ENCODE assay signal across 8 cellular contexts in genomic region chr11:59142530-59143507, GRCh38. TPM values are rescaled to one million over a fixed set of nuclear protein-coding genes. Genes with fewer than 3 reads are reported as not detected.
DNase-seq lines count a peak whose midpoint lies in the region; ATAC-seq lines count a peak whose summit lies in the region.

Gene FAM111A, plus strand, starts transcription at chr11:59142856. Its CDS starts 6,017 bp downstream, at chr11:59148873.

- peak within 1 kb of the TSS; percentile 82 to 92 (median 86) for H3K9ac ChIP-seq in BLaER1 treated with 17β-estradiol and CSF1 and Interleukin-3, amounts not matched to agents 10 nM and 100 nM

- H3K27me3 ChIP-seq in BLaER1 treated with 17β-estradiol and CSF1 and Interleukin-3, amounts not matched to agents 10 nM and 100 nM, result no peaks in the 10 kb centered on the region

- peak within 1 kb of the TSS; percentile 81 to 98 (median 90) for H3K27ac ChIP-seq in BLaER1 treated with 17β-estradiol and CSF1 and Interleukin-3, amounts not matched to agents 10 nM and 100 nM

- DNase-seq in GM19238 (ENCODE audit: insufficient read length, low spot score), result peak; percentile 70
- DNase-seq in NCI-H774 (lab: John Stamatoyannopoulos, UW), result peak; percentile 88
- DNase-seq in activated CD8-positive, alpha-beta memory T cell treated with anti-CD3 and anti-CD28 coated beads for 24 hours, result peak; percentile 90
- DNase-seq in effector memory CD8-positive, alpha-beta T cell, result peak; percentile 79 to 84 (median 80)
- DNase-seq in lung microvascular endothelial cell (ENCODE audit: low read depth in 2 of 2), result peak; percentile 93
- peak; percentile 57 to 71 (median 70) for DNase-seq in stimulated activated CD4-positive, alpha-beta T cell treated with anti-CD3 and anti-CD28 coated beads, TNF-alpha, amount 100 ng/mL, for 4 hours (ENCODE audit: low read depth in 3 of 3)

- H3K27me3 Mint-ChIP-seq in effector memory CD8-positive, alpha-beta T cell, result no peaks in the 10 kb centered on the region

- peaks cover 0 to 29% (median 4%) of the 10 kb centered on the region in 11 experiments; a peak in 11 of 22 replicates for H3K36me3 ChIP-seq in BLaER1 treated with 17β-estradiol and CSF1 and Interleukin-3, amounts not matched to agents 10 nM and 100 nM

- H3K4me3 Mint-ChIP-seq in effector memory CD8-positive, alpha-beta T cell, result peak within 1 kb of the TSS; percentile 95 to 96

- H3K36me3 Mint-ChIP-seq in effector memory CD8-positive, alpha-beta T cell (ENCODE audit: insufficient read depth), result peaks cover 41% of the 10 kb centered on the region

- H3K9me3 ChIP-seq in BLaER1 treated with 17β-estradiol and CSF1 and Interleukin-3, amounts not matched to agents 10 nM and 100 nM (replicated peaks in 1 of 11), result no peaks in the 10 kb centered on the region

- peak; percentile 80 for ATAC-seq in HG03442 (IDR thresholded peaks at IDR 0.05; ENCODE audit: unreplicated experiment)
- ATAC-seq in effector memory CD8-positive, alpha-beta T cell (replicated peaks), result peak; percentile 87

- peak within 1 kb of the TSS; percentile 80 to 96 (median 91) for H3K4me2 ChIP-seq in BLaER1 treated with 17β-estradiol and CSF1 and Interleukin-3, amounts not matched to agents 10 nM and 100 nM

- no peaks in the 10 kb centered on the region for H3K9me3 Mint-ChIP-seq in effector memory CD8-positive, alpha-beta T cell

- H3K4me1 Mint-ChIP-seq in effector memory CD8-positive, alpha-beta T cell (ENCODE audit: low read depth in 2 of 2), result peaks cover 39 to 57% of the 10 kb centered on the region in 2 donors

- peak within 1 kb of the TSS; percentile 69 to 83 (median 77) for H3K4me3 ChIP-seq in BLaER1 treated with 17β-estradiol and CSF1 and Interleukin-3, amounts not matched to agents 10 nM and 100 nM

- H3K27ac Mint-ChIP-seq in effector memory CD8-positive, alpha-beta T cell, result peak within 1 kb of the TSS; percentile 97 to 98

- peaks cover 39 to 62% (median 57%) of the 10 kb centered on the region in 10 experiments for H3K4me1 ChIP-seq in BLaER1 treated with 17β-estradiol and CSF1 and Interleukin-3, amounts not matched to agents 10 nM and 100 nM

- no peaks in the 10 kb centered on the region for H4K20me1 ChIP-seq in BLaER1 treated with 17β-estradiol and CSF1 and Interleukin-3, amounts not matched to agents 10 nM and 100 nM

RNA-seq across cellular contexts. Expression of gene FAM111A, which starts in this region (rescaled TPM):
- total RNA-seq in lung microvascular endothelial cell, result 26.4 and 52.6 TPM in 2 replicates

Comparison
In these comparisons a context has a peak if more than half of its experiments do, and no peak if none do; other contexts are left out.
1. Peak in every context shown above with its lines: DNase-seq, ATAC-seq, H3K4me3 ChIP-seq and H3K27ac ChIP-seq.